ENCODE assay signal across 14 cellular contexts in genomic region chr5:16666140-16666860, GRCh38. TPM values are rescaled to one million over a fixed set of nuclear protein-coding genes. Genes with fewer than 3 reads are reported as not detected.
DNase-seq lines count a peak whose midpoint lies in the region; ATAC-seq and TF ChIP-seq lines count a peak whose summit lies in the region.
"Had no signal": no experiment of that assay in that cellular context is flagged by ENCODE, and none has a peak within 500 bp of the region (broad histone marks: within the 10 kb centered on the region; RNA-seq: fewer than 3 reads in every experiment).

No MANE protein-coding gene starts in this region.

- peaks cover 41% of the 10 kb centered on the region for H3K4me1 ChIP-seq in BLaER1
- H3K4me1 ChIP-seq in SJCRH30: no peaks in the 10 kb centered on the region
- peaks cover 0 to 44% (median 28%) of the 10 kb centered on the region in 12 donors for H3K4me1 ChIP-seq in heart left ventricle
- H3K4me1 ChIP-seq in testis: peaks cover 25% of the 10 kb centered on the region
- H3K4me1 ChIP-seq: lower lobe of right lung had no signal

- H3K27me3 ChIP-seq in BLaER1 (no peaks in the 10 kb centered on the region), SJCRH30 (no peaks in the 10 kb centered on the region), heart left ventricle (no peaks in the 10 kb centered on the region), brain microvascular endothelial cell (replicated peaks) (no peaks in the 10 kb centered on the region), testis (no peaks in the 10 kb centered on the region)
- H3K27me3 ChIP-seq: hepatocyte had no signal

- H3K9ac ChIP-seq in BLaER1: peak overlapping the region; percentile 44; the same call in 1 of the 2 replicates

- H3K4me1 Mint-ChIP-seq in nephron progenitor cell: peaks cover 27% of the 10 kb centered on the region

- TF ChIP-seq POLR2A in heart left ventricle (IDR thresholded peaks at IDR 0.05) (no peak), testis (IDR thresholded peaks at IDR 0.05) (no peak)

- intact Hi-C loops in heart left ventricle (cut with DNase I): loop anchor here (1.0 to 10.0 kb wide), 12 partner anchors 101 to 321 kb away; partner anchors contain the start of gene ZNF622 (in 2 of the 10)
- intact Hi-C loops in testis (cut with DNase I; ENCODE audit: low total_unique reads): no loop called here

- in situ Hi-C loops in brain microvascular endothelial cell (cut with HindIII; ENCODE audit: low pct_ligation_motif_present, low sequenced_read_pairs): no loop called here

- no peak overlapping the region for H3K4me3 Mint-ChIP-seq in nephron progenitor cell
- H3K4me3 Mint-ChIP-seq: type B pancreatic cell had no signal

- peak; percentile 6 to 37 (median 22) for ATAC-seq in heart left ventricle

- 77 to 89% (median 79%) methylated on average over 18 to 19 of the region's 19 CpGs for WGBS in heart left ventricle, 4 donors
- 87 to 90% methylated on average over 19 of the region's 19 CpGs for WGBS in testis, 2 donors

- no peaks in the 10 kb centered on the region for H3K36me3 ChIP-seq in BLaER1
- no peaks in the 10 kb centered on the region for H3K36me3 ChIP-seq in SJCRH30
- H3K36me3 ChIP-seq in heart left ventricle: peaks cover 0 to 32% (median 4%) of the 10 kb centered on the region in 9 donors
- peaks cover 62% of the 10 kb centered on the region for H3K36me3 ChIP-seq in brain microvascular endothelial cell (replicated peaks)
- H3K36me3 ChIP-seq in testis (ENCODE audit: low read depth, missing control alignments): no peaks in the 10 kb centered on the region

- H3K4me2 ChIP-seq in BLaER1: peak overlapping the region; percentile 76
- H3K4me2 ChIP-seq: hepatocyte had no signal

- no peaks in the 10 kb centered on the region for H3K9me3 Mint-ChIP-seq in nephron progenitor cell
- H3K9me3 Mint-ChIP-seq: type B pancreatic cell had no signal

- H3K4me3 ChIP-seq in BLaER1 (no peak overlapping the region), SJCRH30 (no peak overlapping the region), heart left ventricle (peak overlapping the region in 1 of 12 donors; percentile 14), brain microvascular endothelial cell (ENCODE audit: low read depth, low read length) (no peak overlapping the region), testis (no peak overlapping the region)
- H3K4me3 ChIP-seq: hepatocyte, lower lobe of right lung had no signal

- H3K9me3 ChIP-seq in BLaER1 (no peaks in the 10 kb centered on the region), SJCRH30 (replicated peaks) (no peaks in the 10 kb centered on the region), heart left ventricle (no peaks in the 10 kb centered on the region), testis (no peaks in the 10 kb centered on the region)
- H3K9me3 ChIP-seq: lower lobe of right lung had no signal

- H3K27ac Mint-ChIP-seq in nephron progenitor cell: peak overlapping the region; percentile 96
- H3K27ac Mint-ChIP-seq: type B pancreatic cell had no signal

- peaks cover 73% of the 10 kb centered on the region for H3K36me3 Mint-ChIP-seq in nephron progenitor cell (ENCODE audit: low read depth)

- H3K27me3 Mint-ChIP-seq in nephron progenitor cell (ENCODE audit: low read depth, poor library complexity): peaks cover 3% of the 10 kb centered on the region
- H3K27me3 Mint-ChIP-seq: type B pancreatic cell had no signal

- TF ChIP-seq CTCF in heart left ventricle (IDR thresholded peaks at IDR 0.05): no peak
- TF ChIP-seq CTCF in nephron progenitor cell (IDR thresholded peaks at IDR 0.05): no peak
- TF ChIP-seq CTCF in brain microvascular endothelial cell (IDR thresholded peaks at IDR 0.05; ENCODE audit: low read depth, low read length, missing control alignments): no peak
- TF ChIP-seq CTCF in GM20000 (IDR thresholded peaks at IDR 0.05; ENCODE audit: extremely low read depth, missing control alignments): no peak
- no peak for TF ChIP-seq CTCF in testis (IDR thresholded peaks at IDR 0.05)

- H4K20me1 ChIP-seq in BLaER1: no peaks in the 10 kb centered on the region

- DNase-seq in SJCRH30 (peak in 1 of 2 experiments; percentile 6), heart left ventricle (peak in 1 of 5 donors; percentile 28), nephron progenitor cell (no peak), brain microvascular endothelial cell (no peak), GM20000 (ENCODE audit: low spot score) (no peak), amygdala (lab: John Stamatoyannopoulos, UW) (no peak), testis (no peak)
- DNase-seq: activated gamma-delta T cell treated with Interleukin-2 at 50 U/mL for 16 hours, lower lobe of right lung, T-helper 9 cell had no signal

- H3K27ac ChIP-seq in BLaER1 (peak overlapping the region; percentile 60; the same call in 1 of the 2 replicates), SJCRH30 (peak overlapping the region; percentile 42), heart left ventricle (peak overlapping the region in 10 of 12 donors; percentile 15 to 56 (median 43)), brain microvascular endothelial cell (no peak overlapping the region), testis (no peak overlapping the region)
- H3K27ac ChIP-seq: hepatocyte, HL-60, lower lobe of right lung had no signal

RNA-seq across cellular contexts. Expression of gene RETREG1, which starts 49.5 kb away (rescaled TPM):
- total RNA-seq in SJCRH30 (2014; rRNA removed; shearing (Covaris generic)): 0.16 TPM in 1 of 2 replicates, not detected in the other
- 100 to 1,000 TPM in 8 of 9 donors, 10 to 100 TPM in 1; 80.3 to 219 (median 173) TPM for total RNA-seq in heart left ventricle
- 100 to 1,000 TPM in 1 of 2 donors, 10 to 100 TPM in 1; 24.5 to 110 TPM for polyA plus RNA-seq in heart left ventricle
- 10 to 100 TPM; 24.8 to 55.4 TPM for total RNA-seq in testis
- 103 TPM for polyA plus RNA-seq in testis (ENCODE audit: insufficient read depth, low read depth, low replicate concordance)

Comparison
In these comparisons a context has a peak if more than half of its experiments do, and no peak if none do; other contexts are left out.
1. H3K27ac ChIP-seq: peak in BLaER1 (single experiment), SJCRH30 (single experiment) and heart left ventricle (10 of 12); none in brain microvascular endothelial cell (single experiment) and testis (0 of 2).
2. RNA of gene RETREG1, which starts 49.5 kb away (total RNA-seq): 80.3 to 219 TPM in heart left ventricle and 24.8 to 55.4 TPM in testis; 0.16 TPM in SJCRH30; every median in the first group is over 10 times any median in the second.